ENCODE assay signal across 19 cellular contexts in genomic region chr12:6355491-6356373, GRCh38. TPM values are rescaled to one million over a fixed set of nuclear protein-coding genes. Genes with fewer than 3 reads are reported as not detected.
DNase-seq lines count a peak whose midpoint lies in the region; ATAC-seq, FAIRE-seq and TF ChIP-seq lines count a peak whose summit lies in the region.
"Had no signal": no experiment of that assay in that cellular context is flagged by ENCODE, and none has a peak within 500 bp of the region (broad histone marks: within the 10 kb centered on the region; RNA-seq: fewer than 3 reads in every experiment).

No MANE protein-coding gene starts in this region.

- no peak for ATAC-seq in DND-41 (ENCODE audit: insufficient read depth, low read depth)

- TF ChIP-seq CTCF in DND-41 (IDR thresholded peaks at IDR 0.05; ENCODE audit: borderline replicate concordance, extremely low read depth, low read length, poor library complexity, severe bottlenecking) (peak; percentile 16), LNCaP clone FGC (IDR thresholded peaks at IDR 0.05; ENCODE audit: control insufficient read depth, extremely low read depth, insufficient read depth) (peak; percentile 18; the same call in 1 of the 2 replicates), kidney (IDR thresholded peaks at IDR 0.05; ENCODE audit: borderline replicate concordance, extremely low read depth, insufficient read depth) (no peak), thyroid gland (IDR thresholded peaks at IDR 0.05) (no peak)

- H3K4me2 ChIP-seq in DND-41 (ENCODE audit: insufficient read depth, low read length) = no peak overlapping the region

- no peak overlapping the region for H2AFZ ChIP-seq in DND-41 (ENCODE audit: low read depth, low read length)

- no peaks in the 10 kb centered on the region for H3K79me2 ChIP-seq in DND-41 (ENCODE audit: insufficient read depth, low read length)

- H3K9me3 ChIP-seq in DND-41 (ENCODE audit: insufficient read depth, low read length, severe bottlenecking) (no peaks in the 10 kb centered on the region), kidney (ENCODE audit: control insufficient read depth in 1 of 2, low read length in 2 of 2) (no peaks in the 10 kb centered on the region), thyroid gland (no peaks in the 10 kb centered on the region)
- H3K9me3 ChIP-seq: adrenal gland, esophagus squamous epithelium, suprapubic skin had no signal

- H3K36me3 ChIP-seq in DND-41 (ENCODE audit: insufficient read depth, low read length) (no peaks in the 10 kb centered on the region), kidney (ENCODE audit: control insufficient read depth in 1 of 2, insufficient read depth in 2 of 2, low read length in 2 of 2) (peaks cover 12 to 21% of the 10 kb centered on the region in 2 donors), thyroid gland (peaks cover 0 to 16% of the 10 kb centered on the region in 2 donors)
- H3K36me3 ChIP-seq: adrenal gland, suprapubic skin had no signal

- no peaks in the 10 kb centered on the region for H3K4me1 ChIP-seq in DND-41 (ENCODE audit: insufficient read depth, low read length)
- H3K4me1 ChIP-seq in kidney (ENCODE audit: control insufficient read depth in 1 of 2, insufficient read depth in 1 of 2, low read depth in 1 of 2, low read length in 2 of 2) = peaks cover 5 to 7% of the 10 kb centered on the region in 2 donors
- peaks cover 6 to 39% of the 10 kb centered on the region in 2 donors for H3K4me1 ChIP-seq in thyroid gland

- DNase-seq in DND-41 (no peak), LNCaP clone FGC (ENCODE audit: low read depth) (no peak), SKM-1 (lab: John Stamatoyannopoulos, UW; ENCODE audit: unreplicated experiment) (peak; percentile 20), kidney (peak; percentile 43), glomerular visceral epithelial cell (ENCODE audit: extremely low spot score) (no peak), HCEC 1CT (no peak), NCI-H2171 treated with DMSO at 0.1 percent for 48 hours (lab: John Stamatoyannopoulos, UW) (no peak), thyroid gland (no peak)
- DNase-seq: activated CD4-positive, alpha-beta T cell treated with anti-CD3 and anti-CD28 coated beads, Interleukin-2, amount 10 ng/mL, durations not matched to agents 7 days and 5 days; activated T-cell treated with anti-CD3 and anti-CD28 coated beads, Interleukin-2, amount 50 U/mL, for 1 hour; adrenal gland; esophagus squamous epithelium; left colon; NCI-H1417 had no signal

- H3K4me3 ChIP-seq in DND-41 (ENCODE audit: low read depth in 1 of 2, low read length in 2 of 2) = no peak overlapping the region
- H3K4me3 ChIP-seq in LNCaP clone FGC (ENCODE audit: low read depth, low read length) = no peak overlapping the region
- H3K4me3 ChIP-seq in kidney (ENCODE audit: low read length in 2 of 2) = no peak overlapping the region
- H3K4me3 ChIP-seq in thyroid gland (replicated peaks in 1 of 3) = no peak overlapping the region
- H3K4me3 ChIP-seq: adrenal gland, esophagus squamous epithelium, suprapubic skin had no signal

- H3K27ac ChIP-seq in DND-41 (ENCODE audit: low read length) (no peak overlapping the region), kidney (ENCODE audit: low read depth in 2 of 2, low read length in 2 of 2) (no peak overlapping the region), thyroid gland (no peak overlapping the region)
- H3K27ac ChIP-seq: adrenal gland, esophagus squamous epithelium, suprapubic skin had no signal

- H3K27me3 ChIP-seq in DND-41 (ENCODE audit: insufficient read depth, low read length, poor library complexity) (no peaks in the 10 kb centered on the region), thyroid gland (no peaks in the 10 kb centered on the region)
- H3K27me3 ChIP-seq: adrenal gland, esophagus squamous epithelium, suprapubic skin had no signal

- no peak for TF ChIP-seq POLR2A in thyroid gland (IDR thresholded peaks at IDR 0.05)

- H4K20me1 ChIP-seq in DND-41 (ENCODE audit: insufficient read depth, low read length) = no peaks in the 10 kb centered on the region

- no peak for FAIRE-seq in kidney (lab: Jason Lieb, UNC)
- FAIRE-seq: colon had no signal

- intact Hi-C loops in kidney (cut with DNase I) (no loop called here), thyroid gland (cut with DNase I) (no loop called here)

- WGBS in thyroid gland, 2 donors = 83 to 86% methylated on average over 8 of the region's 8 CpGs

- H3K9ac ChIP-seq in DND-41 (ENCODE audit: low read depth, low read length) = no peak overlapping the region
- H3K9ac ChIP-seq in kidney (ENCODE audit: low read length in 2 of 2) = no peak overlapping the region

RNA-seq across cellular contexts. Expression of gene TNFRSF1A, which starts 13.9 kb away (rescaled TPM):
- total RNA-seq in kidney (186 TPM), thyroid gland (100 to 1,000 TPM; 131 to 185 (median 150) TPM)
- 99.6 TPM for polyA plus RNA-seq in kidney (ENCODE audit: insufficient read depth, low read depth, low replicate concordance)

RNA-seq across cellular contexts. Expression of gene SCNN1A, which starts 19.6 kb away (rescaled TPM):
- 452 TPM for total RNA-seq in kidney
- polyA plus RNA-seq in kidney (ENCODE audit: insufficient read depth, low read depth, low replicate concordance) = 225 TPM
- 100 to 1,000 TPM; 229 to 449 (median 336) TPM for total RNA-seq in thyroid gland

RNA-seq across cellular contexts. Expression of gene LTBR, which starts 28.2 kb away (rescaled TPM):
- total RNA-seq in kidney = 114 TPM
- polyA plus RNA-seq in kidney (ENCODE audit: insufficient read depth, low read depth, low replicate concordance) = 77.8 TPM
- total RNA-seq in thyroid gland = 100 to 1,000 TPM; 152 to 215 (median 178) TPM
- total RNA-seq: activated CD4-positive, alpha-beta T cell treated with anti-CD3 and anti-CD28 coated beads, Interleukin-2, amount 10 ng/mL, durations not matched to agents 7 days and 5 days had no signal

RNA-seq across cellular contexts. Expression of gene PLEKHG6, which starts 45.2 kb away (rescaled TPM):
- total RNA-seq in kidney = 2.5 TPM
- polyA plus RNA-seq in kidney (ENCODE audit: insufficient read depth, low read depth, low replicate concordance) = 2.9 TPM
- total RNA-seq in thyroid gland = 100 to 1,000 TPM in 1 of 4 donors, 10 to 100 TPM in 1, 1 to 10 TPM in 2; 4.0 to 325 (median 14.1) TPM
- total RNA-seq: activated CD4-positive, alpha-beta T cell treated with anti-CD3 and anti-CD28 coated beads, Interleukin-2, amount 10 ng/mL, durations not matched to agents 7 days and 5 days; NCI-H460; pulmonary artery endothelial cell had no signal
- polyA plus RNA-seq: BJ had no signal

Comparison
In these comparisons a context has a peak if more than half of its experiments do, and no peak if none do; other contexts are left out.
1. DNase-seq: peak in SKM-1 (single experiment) and kidney (single experiment); none in DND-41 (single experiment), LNCaP clone FGC (single experiment), glomerular visceral epithelial cell (single experiment), HCEC 1CT (single experiment), NCI-H2171 treated with DMSO at 0.1 percent for 48 hours (single experiment) and thyroid gland (0 of 2).
2. CTCF ChIP-seq: peak in DND-41 (single experiment) and LNCaP clone FGC (single experiment); none in kidney (single experiment) and thyroid gland (0 of 6).